ENCODE assay signal across 20 cellular contexts in the genomic region with DNA sequence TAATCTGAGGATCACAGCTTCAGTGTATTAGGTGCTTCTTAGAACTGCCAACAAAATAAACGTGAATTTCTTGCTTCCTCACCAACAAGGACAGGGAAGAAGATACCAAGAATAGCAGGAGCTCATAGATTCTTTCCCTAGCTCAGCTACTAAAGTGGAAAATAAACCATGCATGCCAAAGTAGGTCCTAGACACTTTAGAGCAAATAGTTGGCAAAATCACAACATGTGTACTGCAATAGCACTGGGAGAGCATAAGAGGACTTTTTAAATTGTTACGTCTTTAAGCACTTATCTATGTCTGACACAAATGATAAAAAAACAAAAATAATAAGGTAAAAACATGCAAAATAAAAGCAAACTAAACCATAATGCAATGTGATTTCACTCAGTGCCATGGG.
"Had no signal": no experiment of that assay in that cellular context is flagged by ENCODE, and none has a peak within 500 bp of the region (broad histone marks: within the 10 kb centered on the region; RNA-seq: fewer than 3 reads in every experiment).

No MANE protein-coding gene starts in this region.

- H3K4me3 ChIP-seq: coronary artery, dorsolateral prefrontal cortex, esophagus muscularis mucosa, gastroesophageal sphincter, heart left ventricle, hepatocyte, left lung, lower lobe of right lung, mucosa of descending colon had no signal

- DNase-seq: dermis blood vessel endothelial cell; dorsolateral prefrontal cortex; effector CD4-positive, alpha-beta T cell; effector memory CD4-positive, alpha-beta T cell; foreskin keratinocyte; heart left ventricle; hypothalamus; immature natural killer cell; islet precursor cell; kidney; kidney glomerular epithelial cell; left lung; lower lobe of right lung; mesenchymal stem cell; mucosa of descending colon; naive B cell had no signal

- H3K27me3 ChIP-seq: dorsolateral prefrontal cortex, esophagus muscularis mucosa, gastroesophageal sphincter, heart left ventricle, left lung had no signal

- H3K36me3 ChIP-seq: esophagus muscularis mucosa, gastroesophageal sphincter, heart left ventricle, left lung, lower lobe of right lung had no signal

- ATAC-seq: foreskin keratinocyte, gastroesophageal sphincter, heart left ventricle, left lung, lower lobe of right lung, mucosa of descending colon had no signal

- H3K9me3 ChIP-seq: esophagus muscularis mucosa, gastroesophageal sphincter, heart left ventricle, left lung, lower lobe of right lung, mucosa of descending colon had no signal

- H3K27ac ChIP-seq: coronary artery, dorsolateral prefrontal cortex, esophagus muscularis mucosa, foreskin keratinocyte, gastroesophageal sphincter, heart left ventricle, hepatocyte, left lung, lower lobe of right lung had no signal

- H3K4me1 ChIP-seq: foreskin keratinocyte, gastroesophageal sphincter, heart left ventricle, left lung, lower lobe of right lung had no signal
